8 cellular contexts compared by ENCODE assay signal in the genomic region with DNA sequence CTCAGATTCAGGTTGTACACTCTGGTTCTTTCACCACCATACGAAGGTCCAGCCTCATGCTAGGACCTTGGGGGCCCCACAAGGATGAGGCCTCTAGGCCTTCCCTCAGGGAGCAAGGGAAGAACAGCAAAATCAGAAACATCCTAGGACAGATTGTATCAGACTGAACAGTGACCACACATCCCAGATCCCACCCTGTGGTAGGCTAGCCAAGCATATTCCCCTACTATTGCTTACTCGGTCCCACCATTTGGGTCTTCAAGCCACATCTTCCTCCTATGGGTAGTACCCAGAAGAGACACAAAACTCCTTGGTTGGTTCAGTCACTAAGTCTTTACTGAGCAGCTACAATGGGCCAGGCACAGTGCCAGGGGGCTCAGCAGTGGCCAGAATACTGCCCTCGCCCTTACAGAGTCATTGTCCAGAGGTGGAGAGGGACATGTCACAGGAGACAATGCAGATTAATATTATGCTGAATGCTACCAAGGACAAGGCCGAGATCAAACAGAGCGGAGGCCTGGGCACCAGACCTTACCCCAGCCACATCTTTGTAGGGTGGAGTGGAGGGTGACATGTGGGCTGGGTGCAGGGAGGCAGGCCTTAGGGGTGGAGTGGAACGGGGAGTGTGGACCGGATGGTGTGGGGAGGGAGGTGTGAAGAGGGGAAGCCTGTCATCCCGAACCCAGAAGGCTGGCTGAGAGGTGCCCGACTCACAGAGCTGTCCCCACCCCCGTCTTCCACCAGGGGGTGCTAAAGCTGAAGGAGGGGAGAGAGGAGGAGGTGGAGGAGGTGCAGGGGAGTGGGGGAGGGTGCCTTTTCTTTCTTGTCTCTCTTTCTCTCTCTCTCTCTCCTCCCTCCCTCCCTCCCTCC. TPM values are rescaled to one million over a fixed set of nuclear protein-coding genes. Genes with fewer than 3 reads are reported as not detected.
DNase-seq lines count a peak whose midpoint lies in the region; ATAC-seq, FAIRE-seq and TF ChIP-seq lines count a peak whose summit lies in the region.

No MANE protein-coding gene starts in this region.

- H3K4me3 ChIP-seq in AG04449 (ENCODE audit: low read depth, low read length) = no peak overlapping the region
- no peak overlapping the region for H3K4me3 ChIP-seq in endothelial cell of umbilical vein (replicated peaks in 1 of 3; ENCODE audit: insufficient read depth in 1 of 3, low read depth in 1 of 3, low read length in 3 of 3)
- H3K4me3 ChIP-seq in mucosa of rectum (ENCODE audit: low read length in 2 of 2) = no peak overlapping the region

- no peaks in the 10 kb centered on the region for H3K9me3 Mint-ChIP-seq in activated CD8-positive, alpha-beta memory T cell treated with anti-CD3 and anti-CD28 coated beads, Interleukin-2, amount 10 ng/mL, durations not matched to agents 7 days and 5 days (ENCODE audit: low read depth)

- dilution Hi-C loops in endothelial cell of umbilical vein (cut with MboI; ENCODE audit: extremely low pct_ligation_motif_present, low sequenced_read_pairs) = no loop called here

- peaks cover 9% of the 10 kb centered on the region for H3K36me3 Mint-ChIP-seq in activated CD8-positive, alpha-beta memory T cell treated with anti-CD3 and anti-CD28 coated beads, Interleukin-2, amount 10 ng/mL, durations not matched to agents 7 days and 5 days

- H3K4me2 ChIP-seq in endothelial cell of umbilical vein (ENCODE audit: insufficient read depth, low read length) = no peak overlapping the region

- H3K9ac ChIP-seq in endothelial cell of umbilical vein (replicated peaks; ENCODE audit: extremely low read depth, insufficient read depth, low read length) (no peak overlapping the region), mucosa of rectum (ENCODE audit: low read depth in 1 of 2, low read length in 2 of 2) (peak overlapping the region in 1 of 2 donors; percentile 21)

- peak; percentile 72 for FAIRE-seq in endothelial cell of umbilical vein (lab: Jason Lieb, UNC)

- no peak overlapping the region for H3K27ac ChIP-seq in endothelial cell of umbilical vein (ENCODE audit: insufficient read depth, low read depth, low read length)
- peak overlapping the region; percentile 3 to 40 for H3K27ac ChIP-seq in mucosa of rectum (ENCODE audit: low read depth in 2 of 2, low read length in 2 of 2)

- H3K9me3 ChIP-seq in endothelial cell of umbilical vein (replicated peaks; ENCODE audit: control insufficient read depth, insufficient read depth, low read length) (no peaks in the 10 kb centered on the region), mucosa of rectum (ENCODE audit: control insufficient read depth in 2 of 2, low read length in 2 of 2) (no peaks in the 10 kb centered on the region)

- no TSS peak for BruUV-seq in endothelial cell of umbilical vein (replicated peaks; lab: Mats Ljungman, UMichigan)

- TF ChIP-seq CTCF in AG04449 (IDR thresholded peaks at IDR 0.05; ENCODE audit: insufficient read depth, low read length, missing control alignments) (peak; percentile 91), endothelial cell of umbilical vein (IDR thresholded peaks at IDR 0.05; ENCODE audit: extremely low read depth in 1 of 2, insufficient read depth in 1 of 2, low read depth in 1 of 2, low read length in 2 of 2) (peak; percentile 54 to 92)

- TF ChIP-seq POLR2A in endothelial cell of umbilical vein (IDR thresholded peaks at IDR 0.05; ENCODE audit: low read depth, low read length) = no peak

- intact Hi-C loops in endothelial cell of umbilical vein (cut with micrococcal nuclease) = loop anchor here (1.0 kb wide), 1 partner anchor 73 kb away; a partner anchor contains a TSS

- H3K4me1 Mint-ChIP-seq in activated CD8-positive, alpha-beta memory T cell treated with anti-CD3 and anti-CD28 coated beads, Interleukin-2, amount 10 ng/mL, durations not matched to agents 7 days and 5 days = peaks cover 82% of the 10 kb centered on the region

- H2AFZ ChIP-seq in endothelial cell of umbilical vein (ENCODE audit: low read depth, low read length) = no peak overlapping the region

- H3K4me1 ChIP-seq in endothelial cell of umbilical vein (ENCODE audit: control insufficient read depth, extremely low read depth, insufficient read depth, low read length) = peaks cover 37% of the 10 kb centered on the region
- peaks cover 23 to 27% of the 10 kb centered on the region in 2 donors for H3K4me1 ChIP-seq in mucosa of rectum (ENCODE audit: control insufficient read depth in 2 of 2, insufficient read depth in 2 of 2, low read length in 2 of 2)

- DNase-seq in AG04449 (ENCODE audit: low read depth, low spot score) (no peak), NOMO-1 treated with dmso at 0.1 percent for 144 hours (lab: John Stamatoyannopoulos, UW; ENCODE audit: unreplicated experiment) (peak; percentile 52), endothelial cell of umbilical vein (ENCODE audit: low read depth, low spot score) (peak; percentile 66)
- peak; percentile 97 for DNase-seq in activated CD8-positive, alpha-beta memory T cell treated with anti-CD3 and anti-CD28 coated beads, Interleukin-2, amount 10 ng/mL, durations not matched to agents 7 days and 5 days
- peak; percentile 76 for DNase-seq in stimulated activated CD8-positive, alpha-beta memory T cell treated with anti-CD3 and anti-CD28 coated beads, Interleukin-7, amount 100 ng/mL, for 24 hours (ENCODE audit: low read depth)

- CTCF ChIA-PET in AG04449 (lab: Yijun Ruan, JAX) = interaction anchor here (0.6 to 5.0 kb wide), 19 partner anchors 8 to 237 kb away, joined by 3 to 33 read pairs (median 4); a partner anchor contains a TSS
- CTCF ChIA-PET in activated CD8-positive, alpha-beta memory T cell treated with anti-CD3 and anti-CD28 coated beads, Interleukin-2, amount 10 ng/mL, durations not matched to agents 7 days and 5 days (lab: Charles Lee) = interaction anchor here (0.6 to 1.4 kb wide), 8 partner anchors 8 to 237 kb away, joined by 3 to 7 read pairs (median 3); a partner anchor contains a TSS
- CTCF ChIA-PET in endothelial cell of umbilical vein (lab: Charles Lee) = interaction anchor here (0.6 to 3.9 kb wide), 24 partner anchors 9 to 636 kb away, joined by 3 to 25 read pairs (median 4); a partner anchor contains a TSS

- no peaks in the 10 kb centered on the region for H3K79me2 ChIP-seq in endothelial cell of umbilical vein (ENCODE audit: control insufficient read depth, insufficient read depth, low read length)

- H3K36me3 ChIP-seq in endothelial cell of umbilical vein (ENCODE audit: control insufficient read depth in 2 of 2, extremely low read depth in 1 of 2, insufficient read depth in 2 of 2, low read length in 2 of 2) = no peaks in the 10 kb centered on the region
- no peaks in the 10 kb centered on the region for H3K36me3 ChIP-seq in mucosa of rectum (ENCODE audit: control insufficient read depth in 2 of 2, insufficient read depth in 2 of 2, low read length in 2 of 2)

- H4K20me1 ChIP-seq in endothelial cell of umbilical vein (replicated peaks; ENCODE audit: control insufficient read depth, extremely low read depth, insufficient read depth, low read length) = no peaks in the 10 kb centered on the region

- POLR2A ChIA-PET in AG04449 (lab: Yijun Ruan, JAX) (no interaction called here), endothelial cell of umbilical vein (lab: Charles Lee) (no interaction called here)

- H3K27me3 Mint-ChIP-seq in activated CD8-positive, alpha-beta memory T cell treated with anti-CD3 and anti-CD28 coated beads, Interleukin-2, amount 10 ng/mL, durations not matched to agents 7 days and 5 days = no peaks in the 10 kb centered on the region

- peak overlapping the region; percentile 75 for H3K27ac Mint-ChIP-seq in activated CD8-positive, alpha-beta memory T cell treated with anti-CD3 and anti-CD28 coated beads, Interleukin-2, amount 10 ng/mL, durations not matched to agents 7 days and 5 days

- peak; percentile 46 for ATAC-seq in GM18861 (IDR thresholded peaks at IDR 0.05; ENCODE audit: unreplicated experiment)
- ATAC-seq in HG03571 (IDR thresholded peaks at IDR 0.05; ENCODE audit: unreplicated experiment) = peak; percentile 42
- ATAC-seq in activated CD8-positive, alpha-beta memory T cell treated with anti-CD3 and anti-CD28 coated beads, Interleukin-2, amount 10 ng/mL, durations not matched to agents 7 days and 5 days = peak; percentile 79

- H3K4me3 Mint-ChIP-seq in activated CD8-positive, alpha-beta memory T cell treated with anti-CD3 and anti-CD28 coated beads, Interleukin-2, amount 10 ng/mL, durations not matched to agents 7 days and 5 days = peak overlapping the region; percentile 54

- H3K9me1 ChIP-seq in endothelial cell of umbilical vein (replicated peaks; ENCODE audit: control insufficient read depth, extremely low read depth, insufficient read depth, low read length) = no peaks in the 10 kb centered on the region

- H3K27me3 ChIP-seq in endothelial cell of umbilical vein (ENCODE audit: control insufficient read depth in 2 of 2, insufficient read depth in 2 of 2, low read length in 2 of 2) (no peaks in the 10 kb centered on the region), mucosa of rectum (ENCODE audit: control insufficient read depth in 2 of 2, insufficient read depth in 2 of 2, low read length in 2 of 2) (no peaks in the 10 kb centered on the region)

TF ChIP-seq in endothelial cell of umbilical vein, 7 proteins besides CTCF, POLR2A, EP300 and RAD21 (continues in another document):
- TF ChIP-seq FOS (IDR thresholded peaks at IDR 0.05; ENCODE audit: borderline replicate concordance, insufficient read depth, low read length) (no peak), POLR2AphosphoS5 (IDR thresholded peaks at IDR 0.05; ENCODE audit: insufficient read depth, low read depth, low read length) (no peak), EZH2 (IDR thresholded peaks at IDR 0.05; ENCODE audit: borderline replicate concordance, low read depth, low read length, severe bottlenecking) (no peak), JUN (IDR thresholded peaks at IDR 0.05; ENCODE audit: borderline replicate concordance, insufficient read depth, insufficient read length, low read depth) (no peak), GATA2 (IDR thresholded peaks at IDR 0.05; ENCODE audit: insufficient read depth, insufficient read length, low read depth, low read length) (no peak)
- TF ChIP-seq, protein P1, sequence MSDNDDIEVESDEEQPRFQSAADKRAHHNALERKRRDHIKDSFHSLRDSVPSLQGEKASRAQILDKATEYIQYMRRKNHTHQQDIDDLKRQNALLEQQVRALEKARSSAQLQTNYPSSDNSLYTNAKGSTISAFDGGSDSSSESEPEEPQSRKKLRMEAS (IDR thresholded peaks at IDR 0.05; ENCODE audit: insufficient read depth, insufficient read length) = no peak

RNA-seq across cellular contexts. Expression of a gene that starts 6.8 kb away (rescaled TPM):
- total RNA-seq in activated CD8-positive, alpha-beta memory T cell treated with anti-CD3 and anti-CD28 coated beads, Interleukin-2, amount 10 ng/mL, durations not matched to agents 7 days and 5 days = 10 to 100 TPM; 33.9 to 35.6 TPM
- total RNA-seq in endothelial cell of umbilical vein = 8.2 and 11.6 TPM in 2 replicates
- 7.0 and 9.0 TPM in 2 replicates for polyA plus RNA-seq in endothelial cell of umbilical vein
- 7.4 and 7.9 TPM in 2 replicates for polyA plus RNA-seq in endothelial cell of umbilical vein (2011; cell fraction: cytosol; rRNA removed)
- 24.1 and 28.8 TPM in 2 replicates for polyA plus RNA-seq in endothelial cell of umbilical vein (2011; cell fraction: nucleus; rRNA removed)
- polyA plus RNA-seq in endothelial cell of umbilical vein (2012) = 5.4 and 5.9 TPM in 2 replicates
- 8.1 and 10.7 TPM in 2 replicates for polyA minus RNA-seq in endothelial cell of umbilical vein
- 0.20 TPM for polyA minus RNA-seq in endothelial cell of umbilical vein (2011; cell fraction: cytosol; rRNA and poly(A)+ RNA removed)
- polyA minus RNA-seq in endothelial cell of umbilical vein (2011; cell fraction: nucleus; rRNA and poly(A)+ RNA removed) = 3.5 and 5.5 TPM in 2 replicates
